Comparison of ENCODE assay signal across 29 cellular contexts in genomic region chr20:53843645-53844044, GRCh38.
DNase-seq lines count a peak whose midpoint lies in the region; ATAC-seq, FAIRE-seq and TF ChIP-seq lines count a peak whose summit lies in the region.
"Had no signal": no experiment of that assay in that cellular context is flagged by ENCODE, and none has a peak within 500 bp of the region (broad histone marks: within the 10 kb centered on the region; RNA-seq: fewer than 3 reads in every experiment).

No MANE protein-coding gene starts in this region.

- no peak for TF ChIP-seq POLR2A in H54 (IDR thresholded peaks at IDR 0.05; ENCODE audit: low read depth, low read length)

- no peak overlapping the region for H3K4me3 Mint-ChIP-seq in activated T-cell treated with anti-CD3 and anti-CD28 coated beads, Interleukin-2, amount 50 U/mL, for 24 hours
- H3K4me3 Mint-ChIP-seq in T-helper 17 cell = no peak overlapping the region
- H3K4me3 Mint-ChIP-seq in effector memory CD8-positive, alpha-beta T cell = peak overlapping the region; percentile 59 to 81
- H3K4me3 Mint-ChIP-seq: neural crest cell had no signal

- peak overlapping the region; percentile 91 for H3K27ac Mint-ChIP-seq in activated T-cell treated with anti-CD3 and anti-CD28 coated beads, Interleukin-2, amount 50 U/mL, for 24 hours
- H3K27ac Mint-ChIP-seq in T-helper 17 cell = peak overlapping the region; percentile 94
- H3K27ac Mint-ChIP-seq in effector memory CD8-positive, alpha-beta T cell = peak overlapping the region; percentile 64 to 95

- FAIRE-seq in H54 (lab: Jason Lieb, UNC) = no peak
- FAIRE-seq: A549, astrocyte, G401.6, HepG2, pancreas, TTC549 had no signal

- H3K27me3 Mint-ChIP-seq in activated T-cell treated with anti-CD3 and anti-CD28 coated beads, Interleukin-2, amount 50 U/mL, for 24 hours = no peaks in the 10 kb centered on the region
- H3K27me3 Mint-ChIP-seq in T-helper 17 cell = no peaks in the 10 kb centered on the region
- H3K27me3 Mint-ChIP-seq in effector memory CD8-positive, alpha-beta T cell = no peaks in the 10 kb centered on the region

- DNase-seq in activated T-cell treated with anti-CD3 and anti-CD28 coated beads, Interleukin-2, amount 50 U/mL, for 24 hours = no peak
- DNase-seq in activated T-cell treated with anti-CD3 and anti-CD28 coated beads, Interleukin-2, amount 50 U/mL, for 1 hour = no peak
- DNase-seq in T-helper 17 cell = no peak
- no peak for DNase-seq in effector memory CD8-positive, alpha-beta T cell
- DNase-seq in Ammon's horn (ENCODE audit: low spot score) = no peak
- no peak for DNase-seq in NK-92 (lab: John Stamatoyannopoulos, UW; ENCODE audit: unreplicated experiment)
- DNase-seq in H54 (ENCODE audit: insufficient read length, low spot score) = no peak
- DNase-seq: activated CD4-positive, alpha-beta T cell treated with anti-CD3 and anti-CD28 coated beads, Interleukin-2, amount 50 U/mL, for 48 hours; AML-193; Caco-2; DMS53; effector CD8-positive, alpha-beta T cell; HCEC 1CT; hippocampal formation; Karpas-422; mucosa of descending colon; NCI-H2081; NCI-H2227 treated with DMSO at 0.1 percent for 48 hours; NCI-H526 treated with DMSO at 0.1 percent for 48 hours; pancreas; stimulated activated naive CD4-positive, alpha-beta T cell treated with Interleukin-2 at 50 U/mL for 16 hours; testis had no signal

- no peaks in the 10 kb centered on the region for H3K36me3 Mint-ChIP-seq in activated T-cell treated with anti-CD3 and anti-CD28 coated beads, Interleukin-2, amount 50 U/mL, for 24 hours (ENCODE audit: low read depth)
- peaks cover 2% of the 10 kb centered on the region for H3K36me3 Mint-ChIP-seq in T-helper 17 cell (ENCODE audit: low read depth)
- H3K36me3 Mint-ChIP-seq in effector memory CD8-positive, alpha-beta T cell (ENCODE audit: insufficient read depth) = peaks cover 9% of the 10 kb centered on the region

- H3K9me3 Mint-ChIP-seq in activated T-cell treated with anti-CD3 and anti-CD28 coated beads, Interleukin-2, amount 50 U/mL, for 24 hours = no peaks in the 10 kb centered on the region
- no peaks in the 10 kb centered on the region for H3K9me3 Mint-ChIP-seq in effector memory CD8-positive, alpha-beta T cell
- H3K9me3 Mint-ChIP-seq: neural crest cell had no signal

- no peaks in the 10 kb centered on the region for H3K9me3 ChIP-seq in T-helper 17 cell (ENCODE audit: control insufficient read depth, low read length, poor library complexity, severe bottlenecking)
- H3K9me3 ChIP-seq: A549, Caco-2, mucosa of descending colon, pancreas, testis had no signal

- ATAC-seq in T-helper 17 cell (no peak), HG03460 (IDR thresholded peaks at IDR 0.05; ENCODE audit: unreplicated experiment) (no peak)
- no peak for ATAC-seq in effector memory CD8-positive, alpha-beta T cell (replicated peaks)
- ATAC-seq: A549, HepG2, mucosa of descending colon, pancreas had no signal

- peaks cover 89% of the 10 kb centered on the region for H3K4me1 Mint-ChIP-seq in activated T-cell treated with anti-CD3 and anti-CD28 coated beads, Interleukin-2, amount 50 U/mL, for 24 hours (ENCODE audit: low read depth)
- peaks cover 68% of the 10 kb centered on the region for H3K4me1 Mint-ChIP-seq in T-helper 17 cell
- peaks cover 58 to 82% of the 10 kb centered on the region in 2 donors for H3K4me1 Mint-ChIP-seq in effector memory CD8-positive, alpha-beta T cell (ENCODE audit: low read depth in 2 of 2)

Comparison
In these comparisons a context has a peak if more than half of its experiments do, and no peak if none do; other contexts are left out.
1. H3K4me3 Mint-ChIP-seq: peak in effector memory CD8-positive, alpha-beta T cell (2 of 2); none in activated T-cell treated with anti-CD3 and anti-CD28 coated beads, Interleukin-2, amount 50 U/mL, for 24 hours (single experiment) and T-helper 17 cell (single experiment).
2. Peak in every context shown above with its lines, with median percentiles within 50 percentile points of each other: H3K27ac Mint-ChIP-seq.